In genomic region chr5:180692426-180692825, GRCh38 we compare ENCODE assay signal across 36 cellular contexts. TPM values are rescaled to one million over a fixed set of nuclear protein-coding genes. Genes with fewer than 3 reads are reported as not detected.
"Had no signal": no experiment of that assay in that cellular context is flagged by ENCODE, and none has a peak within 500 bp of the region (broad histone marks: within the 10 kb centered on the region; RNA-seq: fewer than 3 reads in every experiment).

No MANE protein-coding gene starts in this region.

- H3K4me1 ChIP-seq: esophagus muscularis mucosa, heart right ventricle, left lung, prostate gland, right atrium auricular region, stomach, thyroid gland had no signal

- H3K4me3 Mint-ChIP-seq: mesothelial cell of epicardium; naive B cell; nephron progenitor cell; stimulated activated effector memory CD8-positive, alpha-beta T cell treated with anti-CD3 and anti-CD28 coated beads, Interleukin-12 subunit alpha, Interleukin-12 subunit beta, amount 100 ng/mL, for 72 hours had no signal

- H3K27ac ChIP-seq: coronary artery, esophagus muscularis mucosa, heart right ventricle, left lung, prostate gland, right atrium auricular region, stomach, thyroid gland had no signal

- DNase-seq: dermis blood vessel endothelial cell; effector memory CD4-positive, alpha-beta T cell; foreskin melanocyte; glutamatergic neuron; heart right ventricle; hippocampal formation; left cardiac atrium; left lung; mesenchymal stem cell; mucosa of descending colon; naive B cell; nephron progenitor cell; nucleus accumbens; stimulated activated CD4-positive, alpha-beta T cell treated with anti-CD3 and anti-CD28 coated beads, Interleukin-2, amount 100 ng/mL, for 24 hours; stimulated activated CD4-positive, alpha-beta T cell treated with anti-CD3 and anti-CD28 coated beads, Interleukin-4, amount 100 ng/mL, for 24 hours; stimulated activated naive CD4-positive, alpha-beta T cell treated with Interleukin-2 at 50 U/mL for 16 hours; stomach; thyroid gland had no signal

- H3K27ac Mint-ChIP-seq: mesothelial cell of epicardium; naive B cell; nephron progenitor cell; stimulated activated effector memory CD8-positive, alpha-beta T cell treated with anti-CD3 and anti-CD28 coated beads, Interleukin-12 subunit alpha, Interleukin-12 subunit beta, amount 100 ng/mL, for 72 hours had no signal

- H3K36me3 Mint-ChIP-seq: mesothelial cell of epicardium; naive B cell; stimulated activated effector memory CD8-positive, alpha-beta T cell treated with anti-CD3 and anti-CD28 coated beads, Interleukin-12 subunit alpha, Interleukin-12 subunit beta, amount 100 ng/mL, for 72 hours had no signal

- H3K9me3 ChIP-seq: mucosa of descending colon, prostate gland, thyroid gland had no signal

- H3K27me3 ChIP-seq: right atrium auricular region, thyroid gland had no signal

- H3K4me3 ChIP-seq: coronary artery, esophagus muscularis mucosa, heart right ventricle, left lung, mucosa of descending colon, prostate gland, right atrium auricular region, stomach, thyroid gland had no signal

- H3K9me3 Mint-ChIP-seq: mesothelial cell of epicardium; stimulated activated effector memory CD8-positive, alpha-beta T cell treated with anti-CD3 and anti-CD28 coated beads, Interleukin-12 subunit alpha, Interleukin-12 subunit beta, amount 100 ng/mL, for 72 hours had no signal

- H3K4me1 Mint-ChIP-seq: naive B cell had no signal

- H3K36me3 ChIP-seq: esophagus muscularis mucosa, heart right ventricle, left lung, prostate gland, right atrium auricular region, stomach, thyroid gland had no signal

- ATAC-seq: heart right ventricle; left cardiac atrium; left lung; mucosa of descending colon; sciatic nerve; stimulated activated effector memory CD8-positive, alpha-beta T cell treated with anti-CD3 and anti-CD28 coated beads, Interleukin-12 subunit alpha, Interleukin-12 subunit beta, amount 100 ng/mL, for 72 hours had no signal

RNA-seq across cellular contexts. Expression of gene OR2Y1, which starts 47.4 kb away (rescaled TPM):
- total RNA-seq: dermis blood vessel endothelial cell, endothelial cell of umbilical vein, epithelial cell of proximal tubule, esophagus muscularis mucosa, fibroblast of lung, heart right ventricle, kidney epithelial cell, left cardiac atrium, left lung, lower leg skin, lung microvascular endothelial cell, mesothelial cell of epicardium, mucosa of descending colon, osteocyte, prostate gland, right atrium auricular region, sciatic nerve, skeletal muscle tissue, stomach, subcutaneous adipose tissue, temporal lobe, thyroid gland, urinary bladder had no signal
